12 cellular contexts compared by ENCODE assay signal in the genomic region with DNA sequence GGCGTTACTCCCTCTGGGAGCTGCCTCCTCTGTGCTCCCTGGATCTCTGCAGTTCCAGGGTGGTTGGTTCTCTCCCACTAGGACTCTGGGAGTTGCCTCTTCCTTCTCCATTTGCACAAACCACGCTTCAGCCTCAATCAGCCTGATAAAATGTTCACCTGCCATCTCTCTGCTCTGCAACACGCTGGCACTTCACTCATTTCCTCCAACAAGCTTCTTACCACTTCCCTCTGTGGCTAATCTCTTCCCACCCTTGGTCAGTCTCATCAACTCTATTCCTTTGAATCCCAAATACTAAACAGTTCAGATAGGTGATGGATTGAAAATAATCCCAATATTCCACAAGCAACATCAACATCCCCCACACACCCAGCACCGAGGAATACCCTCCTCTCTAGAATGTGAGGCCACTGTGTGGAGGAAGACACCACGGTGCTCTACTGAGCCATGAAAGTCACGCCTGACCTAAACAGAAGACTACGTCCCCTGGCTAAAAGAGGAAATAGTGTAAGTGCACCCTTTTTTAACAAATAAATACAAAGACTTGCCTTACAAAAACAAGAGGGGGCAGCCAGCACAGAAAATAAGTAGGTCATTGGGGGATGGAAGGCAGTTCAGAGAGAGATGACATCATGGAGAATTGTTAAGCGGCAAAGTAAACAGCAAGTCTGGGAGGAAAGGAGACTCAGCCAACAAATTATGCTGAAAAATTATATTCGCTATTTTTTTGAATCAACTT. TPM values are rescaled to one million over a fixed set of nuclear protein-coding genes. Genes with fewer than 3 reads are reported as not detected.
DNase-seq lines count a peak whose midpoint lies in the region; ATAC-seq, FAIRE-seq and TF ChIP-seq lines count a peak whose summit lies in the region.
"Had no signal": no experiment of that assay in that cellular context is flagged by ENCODE, and none has a peak within 500 bp of the region (broad histone marks: within the 10 kb centered on the region; RNA-seq: fewer than 3 reads in every experiment).

No MANE protein-coding gene starts in this region.

- ATAC-seq in GM18502 (IDR thresholded peaks at IDR 0.05; ENCODE audit: poor library complexity, unreplicated experiment) = peak; percentile 47
- ATAC-seq in HG02623 (IDR thresholded peaks at IDR 0.05; ENCODE audit: unreplicated experiment) = peak; percentile 60
- peak; percentile 51 to 74 (median 68) for ATAC-seq in natural killer cell
- no peak for ATAC-seq in GM18517 (IDR thresholded peaks at IDR 0.05; ENCODE audit: unreplicated experiment)

- H3K36me3 Mint-ChIP-seq in natural killer cell = no peaks in the 10 kb centered on the region
- H3K36me3 Mint-ChIP-seq: brain had no signal

- peaks cover 33 to 36% of the 10 kb centered on the region in 2 donors for H3K4me1 Mint-ChIP-seq in natural killer cell

- H3K4me3 ChIP-seq in cardiac fibroblast (replicated peaks in 1 of 2; ENCODE audit: low read depth in 2 of 2, low read length in 2 of 2) = no peak overlapping the region
- no peak overlapping the region for H3K4me3 ChIP-seq in HAP-1

- no peaks in the 10 kb centered on the region for H3K4me1 ChIP-seq in HAP-1

- peak overlapping the region; percentile 76 for H3K4me3 Mint-ChIP-seq in natural killer cell
- H3K4me3 Mint-ChIP-seq: brain had no signal

- no peak for FAIRE-seq in RCC 7860 (lab: Jason Lieb, UNC)

- H3K27me3 Mint-ChIP-seq in natural killer cell (ENCODE audit: low read depth in 2 of 2) = no peaks in the 10 kb centered on the region
- H3K27me3 Mint-ChIP-seq: brain had no signal

- in situ Hi-C loops in HAP-1 (cut with MboI; ENCODE audit: low sequenced_read_pairs) = no loop called here

- H3K9me3 Mint-ChIP-seq in natural killer cell = peaks cover 0 to 2% of the 10 kb centered on the region in 2 donors

- TF ChIP-seq CTCF in cardiac fibroblast (IDR thresholded peaks at IDR 0.05; ENCODE audit: low read depth, low read length) (no peak), natural killer cell (IDR thresholded peaks at IDR 0.05) (no peak)

- no peaks in the 10 kb centered on the region for H3K36me3 ChIP-seq in HAP-1 (replicated peaks)

- no peaks in the 10 kb centered on the region for H3K9me3 ChIP-seq in HAP-1

- DNase-seq in cardiac fibroblast (ENCODE audit: low read depth in 2 of 2) (peak; percentile 13 to 64), natural killer cell (no peak), posterior cingulate gyrus (no peak), HAP-1 (ENCODE audit: low spot score in 2 of 2) (no peak), RCC 7860 (ENCODE audit: low spot score) (no peak)
- DNase-seq: hypothalamus, NCI-H187 treated with DMSO at 0.1 percent for 48 hours had no signal

- H3K27ac Mint-ChIP-seq in natural killer cell = peak overlapping the region; percentile 66 to 74
- H3K27ac Mint-ChIP-seq: progenitor cell of endocrine pancreas had no signal

- H3K27me3 ChIP-seq in HAP-1 (ENCODE audit: low read depth) = no peaks in the 10 kb centered on the region

- intact Hi-C loops in natural killer cell (cut with micrococcal nuclease) (no loop called here), posterior cingulate gyrus (cut with DNase I) (no loop called here)

RNA-seq across cellular contexts. Expression of gene FAM170B, which starts 1.9 kb away (rescaled TPM):
- not detected for total RNA-seq in natural killer cell
- total RNA-seq: progenitor cell of endocrine pancreas had no signal

RNA-seq across cellular contexts. Expression of gene VSTM4, which starts 20.4 kb away (rescaled TPM):
- total RNA-seq in natural killer cell = under 1 TPM; 0.38 to 0.57 (median 0.45) TPM

RNA-seq across cellular contexts. Expression of gene TMEM273, which starts 52.4 kb away (rescaled TPM):
- 10 to 100 TPM; 11.6 to 46.3 (median 29.4) TPM for total RNA-seq in natural killer cell
- total RNA-seq: progenitor cell of endocrine pancreas had no signal

Comparison
In these comparisons a context has a peak if more than half of its experiments do, and no peak if none do; other contexts are left out.
1. DNase-seq: peak in cardiac fibroblast (2 of 2); none in natural killer cell (single experiment), posterior cingulate gyrus (0 of 10), HAP-1 (0 of 2) and RCC 7860 (single experiment).